Comparison of ENCODE assay signal across 1 cellular context in genomic region chr5:103120607-103121200, GRCh38.
A peak's percentile ranks its signal among the peaks of the same experiment; 100 is the strongest.
TF ChIP-seq lines count a peak whose summit lies in the region.

No MANE protein-coding gene starts in this region.

TF ChIP-seq in HepG2, 621 proteins besides CTCF, POLR2A, EP300 and RAD21 (continued from another document):
- TF ChIP-seq MEF2D (CRISPR knock-in tag; IDR thresholded peaks at IDR 0.05) (peak; percentile 8; the same call in 1 of the 2 replicates), THAP11 (CRISPR knock-in tag; IDR thresholded peaks at IDR 0.05) (no peak), TCF7L2 (IDR thresholded peaks at IDR 0.05; ENCODE audit: low read depth, low read length) (no peak), ZNF441 (CRISPR knock-in tag; IDR thresholded peaks at IDR 0.05; ENCODE audit: borderline replicate concordance) (no peak), RBM39 (IDR thresholded peaks at IDR 0.05; ENCODE audit: low read depth, low read length, poor library complexity, severe bottlenecking) (no peak), SP140L (CRISPR knock-in tag; IDR thresholded peaks at IDR 0.05; ENCODE audit: borderline replicate concordance) (no peak), RNF219 (CRISPR knock-in tag; IDR thresholded peaks at IDR 0.05) (0 out of 2 replicates have a peak, but pooled peaks have one; percentile 16), PAX8 (CRISPR knock-in tag; IDR thresholded peaks at IDR 0.05; ENCODE audit: borderline replicate concordance) (peak; percentile 39; the same call in 1 of the 2 replicates), EED (CRISPR knock-in tag; IDR thresholded peaks at IDR 0.05) (0 out of 2 replicates have a peak, but pooled peaks have one; percentile 42), ZNF468 (CRISPR knock-in tag; IDR thresholded peaks at IDR 0.05) (no peak), PAWR (CRISPR knock-in tag; IDR thresholded peaks at IDR 0.05; ENCODE audit: borderline replicate concordance) (0 out of 2 replicates have a peak, but pooled peaks have one; percentile 82), HOMEZ (CRISPR knock-in tag; IDR thresholded peaks at IDR 0.05; ENCODE audit: low read depth) (no peak), AKAP8 (CRISPR knock-in tag; IDR thresholded peaks at IDR 0.05) (no peak), RNF2 (conservative IDR thresholded peaks at IDR 0.05; ENCODE audit: low read depth) (no peak), ZNF563 (CRISPR knock-in tag; IDR thresholded peaks at IDR 0.05) (0 out of 2 replicates have a peak, but pooled peaks have one; percentile 9)
